Comparison of ENCODE assay signal across 1 cellular context in the genomic region with DNA sequence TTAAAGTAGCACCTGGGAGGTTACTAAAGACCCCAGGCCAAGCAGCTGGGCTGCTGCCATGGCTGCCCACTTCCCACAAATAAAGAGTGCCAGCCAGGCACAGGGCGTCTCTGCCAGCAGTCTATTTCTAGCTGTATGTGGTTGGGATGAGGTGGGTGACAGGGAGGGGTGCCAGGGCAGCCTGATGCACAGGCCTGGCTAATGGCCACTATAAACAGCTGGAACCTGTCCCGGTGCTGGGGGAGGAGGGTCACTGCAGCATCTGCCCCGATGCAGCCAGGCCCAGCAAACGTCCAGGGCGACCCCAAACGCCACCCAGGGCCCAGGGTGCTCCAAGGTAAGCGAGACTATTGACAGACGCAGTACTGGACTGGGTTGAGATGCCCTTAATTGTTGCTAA.
TF ChIP-seq lines count a peak whose summit lies in the region.

No MANE protein-coding gene starts in this region.

TF ChIP-seq in HepG2, 621 proteins besides CTCF, POLR2A, EP300 and RAD21 (continued from another document):
- TF ChIP-seq, protein P1, sequence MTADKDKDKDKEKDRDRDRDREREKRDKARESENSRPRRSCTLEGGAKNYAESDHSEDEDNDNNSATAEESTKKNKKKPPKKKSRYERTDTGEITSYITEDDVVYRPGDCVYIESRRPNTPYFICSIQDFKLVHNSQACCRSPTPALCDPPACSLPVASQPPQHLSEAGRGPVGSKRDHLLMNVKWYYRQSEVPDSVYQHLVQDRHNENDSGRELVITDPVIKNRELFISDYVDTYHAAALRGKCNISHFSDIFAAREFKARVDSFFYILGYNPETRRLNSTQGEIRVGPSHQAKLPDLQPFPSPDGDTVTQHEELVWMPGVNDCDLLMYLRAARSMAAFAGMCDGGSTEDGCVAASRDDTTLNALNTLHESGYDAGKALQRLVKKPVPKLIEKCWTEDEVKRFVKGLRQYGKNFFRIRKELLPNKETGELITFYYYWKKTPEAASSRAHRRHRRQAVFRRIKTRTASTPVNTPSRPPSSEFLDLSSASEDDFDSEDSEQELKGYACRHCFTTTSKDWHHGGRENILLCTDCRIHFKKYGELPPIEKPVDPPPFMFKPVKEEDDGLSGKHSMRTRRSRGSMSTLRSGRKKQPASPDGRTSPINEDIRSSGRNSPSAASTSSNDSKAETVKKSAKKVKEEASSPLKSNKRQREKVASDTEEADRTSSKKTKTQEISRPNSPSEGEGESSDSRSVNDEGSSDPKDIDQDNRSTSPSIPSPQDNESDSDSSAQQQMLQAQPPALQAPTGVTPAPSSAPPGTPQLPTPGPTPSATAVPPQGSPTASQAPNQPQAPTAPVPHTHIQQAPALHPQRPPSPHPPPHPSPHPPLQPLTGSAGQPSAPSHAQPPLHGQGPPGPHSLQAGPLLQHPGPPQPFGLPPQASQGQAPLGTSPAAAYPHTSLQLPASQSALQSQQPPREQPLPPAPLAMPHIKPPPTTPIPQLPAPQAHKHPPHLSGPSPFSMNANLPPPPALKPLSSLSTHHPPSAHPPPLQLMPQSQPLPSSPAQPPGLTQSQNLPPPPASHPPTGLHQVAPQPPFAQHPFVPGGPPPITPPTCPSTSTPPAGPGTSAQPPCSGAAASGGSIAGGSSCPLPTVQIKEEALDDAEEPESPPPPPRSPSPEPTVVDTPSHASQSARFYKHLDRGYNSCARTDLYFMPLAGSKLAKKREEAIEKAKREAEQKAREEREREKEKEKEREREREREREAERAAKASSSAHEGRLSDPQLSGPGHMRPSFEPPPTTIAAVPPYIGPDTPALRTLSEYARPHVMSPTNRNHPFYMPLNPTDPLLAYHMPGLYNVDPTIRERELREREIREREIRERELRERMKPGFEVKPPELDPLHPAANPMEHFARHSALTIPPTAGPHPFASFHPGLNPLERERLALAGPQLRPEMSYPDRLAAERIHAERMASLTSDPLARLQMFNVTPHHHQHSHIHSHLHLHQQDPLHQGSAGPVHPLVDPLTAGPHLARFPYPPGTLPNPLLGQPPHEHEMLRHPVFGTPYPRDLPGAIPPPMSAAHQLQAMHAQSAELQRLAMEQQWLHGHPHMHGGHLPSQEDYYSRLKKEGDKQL (CRISPR knock-in tag; IDR thresholded peaks at IDR 0.05; ENCODE audit: low read depth) = no peak
- no peak for TF ChIP-seq GPN1 (CRISPR knock-in tag; IDR thresholded peaks at IDR 0.05; ENCODE audit: borderline replicate concordance)
